8 cellular contexts compared by ENCODE assay signal in the genomic region with DNA sequence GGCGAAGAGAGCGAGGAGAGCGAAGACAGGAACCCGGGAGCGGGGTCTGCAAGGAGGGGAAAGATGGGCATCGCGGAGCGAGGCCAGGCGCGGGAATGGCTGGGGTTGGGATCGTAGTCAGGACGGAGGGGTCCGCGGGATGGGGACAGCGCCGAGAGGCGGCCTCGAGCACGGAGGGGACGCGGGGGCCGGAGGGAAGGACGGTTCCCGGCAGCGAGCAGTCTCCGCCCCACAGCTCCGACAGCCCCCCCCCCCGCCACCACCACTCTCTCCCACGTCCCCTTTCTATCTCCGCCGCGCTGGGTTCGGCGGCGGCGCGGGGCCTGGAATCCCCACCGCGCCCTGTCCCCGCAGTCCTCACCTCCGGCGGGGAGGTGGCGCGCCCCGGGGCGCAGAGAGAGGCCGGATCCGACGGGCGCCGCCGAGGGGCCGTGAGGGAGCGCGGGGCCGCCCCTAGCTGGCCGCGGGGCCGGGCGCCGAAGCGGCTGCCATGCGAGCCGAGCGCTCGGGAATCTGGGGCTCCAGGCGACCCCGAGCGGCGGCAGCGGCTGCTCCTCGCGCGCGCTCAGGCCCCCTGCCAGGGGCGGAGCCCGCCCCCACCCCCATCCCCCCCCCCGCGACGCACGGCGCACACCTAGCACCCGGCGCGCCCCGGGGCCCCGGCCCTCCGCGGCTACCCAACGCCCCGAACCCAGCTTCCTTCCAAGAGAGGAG. TPM values are rescaled to one million over a fixed set of nuclear protein-coding genes. Genes with fewer than 3 reads are reported as not detected.
DNase-seq lines count a peak whose midpoint lies in the region; ATAC-seq and TF ChIP-seq lines count a peak whose summit lies in the region.

A gene with protein sequence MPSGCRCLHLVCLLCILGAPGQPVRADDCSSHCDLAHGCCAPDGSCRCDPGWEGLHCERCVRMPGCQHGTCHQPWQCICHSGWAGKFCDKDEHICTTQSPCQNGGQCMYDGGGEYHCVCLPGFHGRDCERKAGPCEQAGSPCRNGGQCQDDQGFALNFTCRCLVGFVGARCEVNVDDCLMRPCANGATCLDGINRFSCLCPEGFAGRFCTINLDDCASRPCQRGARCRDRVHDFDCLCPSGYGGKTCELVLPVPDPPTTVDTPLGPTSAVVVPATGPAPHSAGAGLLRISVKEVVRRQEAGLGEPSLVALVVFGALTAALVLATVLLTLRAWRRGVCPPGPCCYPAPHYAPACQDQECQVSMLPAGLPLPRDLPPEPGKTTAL (minus strand): TSS at position 515 of the 714 bp plus-strand sequence. CDS start 723 bp downstream, outside the sequence.

- WGBS in iPS DF 6.9 (ENCODE audit: insufficient coverage, insufficient read length), result no CpG with 5 or more reads among the region's 91 CpGs

- DNase-seq in activated CD4-positive, CD25-positive, alpha-beta regulatory T cell (lab: John Stamatoyannopoulos, UW), result no peak
- DNase-seq in Peyer's patch, result peak in 1 of 3 donors; percentile 26
- DNase-seq in astrocyte of the hippocampus (ENCODE audit: low read depth, low spot score), result peak; percentile 41
- no peak for DNase-seq in iPS DF 6.9 (ENCODE audit: low read depth, low spot score)
- DNase-seq in stimulated activated CD4-positive, alpha-beta T cell treated with anti-CD3 and anti-CD28 coated beads, Interleukin-15, amount 100 ng/mL, for 24 hours, result peak; percentile 50
- no peak for DNase-seq in foreskin melanocyte
- DNase-seq in NCI-H526 treated with DMSO at 0.1 percent for 48 hours (lab: John Stamatoyannopoulos, UW), result no peak

- peaks cover 0 to 21% (median 3%) of the 10 kb centered on the region in 4 donors for H3K4me1 ChIP-seq in Peyer's patch
- no peaks in the 10 kb centered on the region; the same call in 1 of the 2 replicates for H3K4me1 ChIP-seq in iPS DF 6.9 (ENCODE audit: control insufficient read depth, insufficient read depth, low read length)

- ATAC-seq in activated CD4-positive, CD25-positive, alpha-beta regulatory T cell treated with anti-CD3 and anti-CD28 coated beads, Interleukin-2, amount 50 U/mL, for 24 hours, result peak; percentile 50 to 51

- peak within 1 kb of the TSS; percentile 33 to 61 (median 56) for H3K4me3 ChIP-seq in Peyer's patch
- peak within 1 kb of the TSS; percentile 42; the same call in 1 of the 2 replicates for H3K4me3 ChIP-seq in iPS DF 6.9 (ENCODE audit: low read length)

- H3K27me3 ChIP-seq in Peyer's patch (peaks cover 0 to 6% of the 10 kb centered on the region in 2 donors), iPS DF 6.9 (ENCODE audit: control insufficient read depth, insufficient read depth, low read length) (peaks cover 7% of the 10 kb centered on the region)

- peaks cover 0 to 25% (median 0%) of the 10 kb centered on the region in 3 donors for H3K36me3 ChIP-seq in Peyer's patch
- peaks cover 7% of the 10 kb centered on the region; the same call in 1 of the 2 replicates for H3K36me3 ChIP-seq in iPS DF 6.9 (ENCODE audit: control insufficient read depth, insufficient read depth, low read length)

- no peak for TF ChIP-seq CTCF in Peyer's patch (IDR thresholded peaks at IDR 0.05)

- no peaks in the 10 kb centered on the region for H3K9me3 ChIP-seq in Peyer's patch
- H3K9me3 ChIP-seq in iPS DF 6.9 (ENCODE audit: control insufficient read depth, insufficient read depth, low read length), result no peaks in the 10 kb centered on the region

- TF ChIP-seq POLR2A in Peyer's patch (IDR thresholded peaks at IDR 0.05), result no peak

- H3K27ac ChIP-seq in Peyer's patch, result peak within 1 kb of the TSS in 1 of 4 donors; percentile 62
- H3K27ac ChIP-seq in iPS DF 6.9 (ENCODE audit: low read length), result no peak within 1 kb of the TSS

RNA-seq across cellular contexts. Expression of the gene that starts here (rescaled TPM):
- not detected for total RNA-seq in Peyer's patch

Comparison
In these comparisons a context has a peak if more than half of its experiments do, and no peak if none do; other contexts are left out.
1. DNase-seq: peak in astrocyte of the hippocampus (single experiment) and stimulated activated CD4-positive, alpha-beta T cell treated with anti-CD3 and anti-CD28 coated beads, Interleukin-15, amount 100 ng/mL, for 24 hours (single experiment); none in activated CD4-positive, CD25-positive, alpha-beta regulatory T cell (0 of 4), iPS DF 6.9 (single experiment), foreskin melanocyte (single experiment) and NCI-H526 treated with DMSO at 0.1 percent for 48 hours (single experiment).